ENCODE assay signal across 23 cellular contexts in genomic region chr5:175263776-175264175, GRCh38.
"Had no signal": no experiment of that assay in that cellular context is flagged by ENCODE, and none has a peak within 500 bp of the region (broad histone marks: within the 10 kb centered on the region; RNA-seq: fewer than 3 reads in every experiment).

No MANE protein-coding gene starts in this region.

- H3K27ac ChIP-seq: neural progenitor cell, ovary, parathyroid adenoma, psoas muscle, right lobe of liver, sigmoid colon, stomach, thoracic aorta, thyroid gland, tibial nerve, upper lobe of right lung, uterus had no signal

- H3K4me3 ChIP-seq: neural progenitor cell, ovary, psoas muscle, right lobe of liver, sigmoid colon, stomach, thoracic aorta, thyroid gland, tibial nerve, upper lobe of right lung, uterus had no signal

- ATAC-seq: natural killer cell; psoas muscle; right cardiac atrium; right lobe of liver; stimulated activated effector memory CD8-positive, alpha-beta T cell treated with anti-CD3 and anti-CD28 coated beads, Interleukin-12 subunit alpha, Interleukin-12 subunit beta, amount 100 ng/mL, for 72 hours; stimulated activated naive B cell treated with anti-CD40 and anti-IgM and Interleukin-4, amounts not matched to agents 10 μg/mL and 1 μg/mL and 100 μg/mL, for 72 hours; upper lobe of right lung had no signal

- DNase-seq: natural killer cell; occipital lobe; ovary; psoas muscle; right cardiac atrium; right lobe of liver; sigmoid colon; small intestine; stimulated activated CD4-positive, alpha-beta T cell treated with anti-CD3 and anti-CD28 coated beads, Interleukin-15, amount 100 ng/mL, for 24 hours; stimulated activated CD4-positive, alpha-beta T cell treated with anti-CD3 and anti-CD28 coated beads, Interleukin-2, amount 100 ng/mL, for 24 hours; stimulated activated CD4-positive, alpha-beta T cell treated with anti-CD3 and anti-CD28 coated beads, Interleukin-2, amount 100 ng/mL, for 48 hours; stimulated activated CD4-positive, alpha-beta T cell treated with anti-CD3 and anti-CD28 coated beads, Interleukin-4, amount 100 ng/mL, for 24 hours; stimulated activated naive B cell treated with anti-CD40 and anti-IgM and Interleukin-4, amounts not matched to agents 10 μg/mL and 1 μg/mL and 100 μg/mL, for 72 hours; stimulated activated naive CD4-positive, alpha-beta T cell treated with Interleukin-2 at 50 U/mL for 16 hours; stomach; thyroid gland; upper lobe of right lung; uterus had no signal

- H3K36me3 ChIP-seq: neural progenitor cell, ovary, right lobe of liver, sigmoid colon, stomach, thoracic aorta, thyroid gland, tibial nerve, upper lobe of right lung, uterus had no signal

- H3K4me1 ChIP-seq: neural progenitor cell, parathyroid adenoma, psoas muscle, right lobe of liver, sigmoid colon, stomach, thyroid gland, tibial nerve, upper lobe of right lung, uterus had no signal

- H3K9me3 ChIP-seq: ovary, right lobe of liver, stomach, thoracic aorta, thyroid gland, upper lobe of right lung, uterus had no signal

- H3K27me3 ChIP-seq: neural progenitor cell, ovary, right lobe of liver, sigmoid colon, stomach, thyroid gland, tibial nerve, upper lobe of right lung, uterus had no signal
